23 cellular contexts compared by ENCODE assay signal in genomic region chr3:193774272-193774915, GRCh38.
"Had no signal": no experiment of that assay in that cellular context is flagged by ENCODE, and none has a peak within 500 bp of the region (broad histone marks: within the 10 kb centered on the region; RNA-seq: fewer than 3 reads in every experiment).

No MANE protein-coding gene starts in this region.

- DNase-seq: activated CD4-positive, alpha-beta T cell treated with anti-CD3 and anti-CD28 coated beads, Interleukin-2, amount 10 ng/mL, durations not matched to agents 7 days and 5 days; activated CD4-positive, CD25-positive, alpha-beta regulatory T cell treated with anti-CD3 and anti-CD28 coated beads, Interleukin-2, amount 50 U/mL, for 72 hours; activated CD8-positive, alpha-beta T cell treated with anti-CD3 and anti-CD28 coated beads for 36 hours; activated gamma-delta T cell treated with Interleukin-2 at 50 U/mL for 16 hours; activated T-cell treated with anti-CD3 and anti-CD28 coated beads, Interleukin-2, amount 50 U/mL, for 1 hour; brain microvascular endothelial cell; caudate nucleus; effector memory CD4-positive, alpha-beta T cell; hippocampal formation; nucleus accumbens; retina; spleen; stimulated activated CD4-positive, alpha-beta T cell treated with anti-CD3 and anti-CD28 coated beads, Interleukin-4, amount 100 ng/mL, for 1 hour; stimulated activated naive CD4-positive, alpha-beta T cell; testis; upper lobe of left lung had no signal

- H3K9me3 ChIP-seq: ascending aorta, gastroesophageal sphincter, spleen, testis, upper lobe of left lung had no signal

- H3K4me3 Mint-ChIP-seq: activated CD4-positive, alpha-beta T cell treated with anti-CD3 and anti-CD28 coated beads, Interleukin-2, amount 10 ng/mL, durations not matched to agents 7 days and 5 days; activated CD8-positive, alpha-beta T cell treated with anti-CD3 and anti-CD28 coated beads for 36 hours; memory B cell had no signal

- H3K4me1 ChIP-seq: ascending aorta, gastroesophageal sphincter, testis had no signal

- H3K27ac ChIP-seq: ascending aorta, brain microvascular endothelial cell, gastroesophageal sphincter, SK-N-MC, spleen, testis, upper lobe of left lung, VCaP had no signal

- H3K36me3 ChIP-seq: ascending aorta, brain microvascular endothelial cell, gastroesophageal sphincter, spleen, upper lobe of left lung had no signal

- H3K27ac Mint-ChIP-seq: activated CD4-positive, alpha-beta T cell treated with anti-CD3 and anti-CD28 coated beads, Interleukin-2, amount 10 ng/mL, durations not matched to agents 7 days and 5 days; activated CD8-positive, alpha-beta T cell treated with anti-CD3 and anti-CD28 coated beads for 36 hours; activated naive CD4-positive, alpha-beta T cell treated with anti-CD3 and anti-CD28 coated beads, Interleukin-2, amount 50 U/mL, for 72 hours; memory B cell had no signal

- H3K9me3 Mint-ChIP-seq: activated CD4-positive, alpha-beta T cell treated with anti-CD3 and anti-CD28 coated beads, Interleukin-2, amount 10 ng/mL, durations not matched to agents 7 days and 5 days; activated CD8-positive, alpha-beta T cell treated with anti-CD3 and anti-CD28 coated beads for 36 hours; activated naive CD4-positive, alpha-beta T cell treated with anti-CD3 and anti-CD28 coated beads, Interleukin-2, amount 50 U/mL, for 72 hours; memory B cell had no signal

- ATAC-seq: activated CD8-positive, alpha-beta T cell treated with anti-CD3 and anti-CD28 coated beads for 36 hours; activated naive CD4-positive, alpha-beta T cell treated with anti-CD3 and anti-CD28 coated beads, Interleukin-2, amount 50 U/mL, for 72 hours; esophagus mucosa; gastroesophageal sphincter had no signal

- H3K4me3 ChIP-seq: ascending aorta, gastroesophageal sphincter, SK-N-MC, spleen, testis, upper lobe of left lung had no signal

- H3K27me3 ChIP-seq: ascending aorta, testis, upper lobe of left lung had no signal

- H3K36me3 Mint-ChIP-seq: activated naive CD4-positive, alpha-beta T cell treated with anti-CD3 and anti-CD28 coated beads, Interleukin-2, amount 50 U/mL, for 72 hours; memory B cell had no signal
